13 cellular contexts compared by ENCODE assay signal in genomic region chr16:73298562-73298961, GRCh38.
A peak's percentile ranks its signal among the peaks of the same experiment; 100 is the strongest.
DNase-seq lines count a peak whose midpoint lies in the region; ATAC-seq, FAIRE-seq and TF ChIP-seq lines count a peak whose summit lies in the region.
"Had no signal": no experiment of that assay in that cellular context is flagged by ENCODE, and none has a peak within 500 bp of the region (broad histone marks: within the 10 kb centered on the region; RNA-seq: fewer than 3 reads in every experiment).

No MANE protein-coding gene starts in this region.

- intact Hi-C loops in activated T-helper 1 cell treated with anti-CD3 and anti-CD28 coated beads, Interleukin-12 subunit alpha, Interleukin-12 subunit beta, Interleukin-2, Interleukin-4 antibody, amounts not matched to agents 30 ng/mL and 10 ng/mL and 1 ng/mL, durations not matched to agents 14 hours and 24 hours and 36 hours (cut with micrococcal nuclease) = no loop called here

- no peak for FAIRE-seq in GM12892 (lab: Jason Lieb, UNC)

- TF ChIP-seq POLR2A in GM12892 (IDR thresholded peaks at IDR 0.05; ENCODE audit: low read depth, low read length) = no peak

- ATAC-seq in HG02852 (IDR thresholded peaks at IDR 0.05; ENCODE audit: unreplicated experiment) = peak; percentile 59
- ATAC-seq: activated T-cell treated with anti-CD3 and anti-CD28 coated beads, Interleukin-2, amount 50 U/mL, for 4 hours; natural killer cell treated with Interleukin-12 subunit alpha and Interleukin-12 subunit beta and Interleukin-15 and Interleukin-18, amount 100 ng/mL, for 72 hours had no signal

- H3K27ac ChIP-seq in substantia nigra (ENCODE audit: low read depth, low read length, poor library complexity, severe bottlenecking) = no peak overlapping the region

- no peak overlapping the region for H3K4me3 Mint-ChIP-seq in activated T-helper 1 cell treated with anti-CD3 and anti-CD28 coated beads, Interleukin-12 subunit alpha, Interleukin-12 subunit beta, Interleukin-2, Interleukin-4 antibody, amounts not matched to agents 30 ng/mL and 10 ng/mL and 1 ng/mL, durations not matched to agents 14 hours and 24 hours and 36 hours
- no peak overlapping the region for H3K4me3 Mint-ChIP-seq in osteocyte (ENCODE audit: unreplicated experiment)
- H3K4me3 Mint-ChIP-seq: activated B cell treated with CpG ODN at 0.5 μM for 24 hours; activated T-cell treated with anti-CD3 and anti-CD28 coated beads, Interleukin-2, amount 50 U/mL, for 4 hours; natural killer cell treated with Interleukin-12 subunit alpha and Interleukin-12 subunit beta and Interleukin-15 and Interleukin-18, amount 100 ng/mL, for 72 hours had no signal

- H3K9me3 Mint-ChIP-seq in activated T-helper 1 cell treated with anti-CD3 and anti-CD28 coated beads, Interleukin-12 subunit alpha, Interleukin-12 subunit beta, Interleukin-2, Interleukin-4 antibody, amounts not matched to agents 30 ng/mL and 10 ng/mL and 1 ng/mL, durations not matched to agents 14 hours and 24 hours and 36 hours = no peaks in the 10 kb centered on the region
- no peaks in the 10 kb centered on the region for H3K9me3 Mint-ChIP-seq in osteocyte (ENCODE audit: unreplicated experiment)
- H3K9me3 Mint-ChIP-seq: activated B cell treated with CpG ODN at 0.5 μM for 24 hours; activated T-cell treated with anti-CD3 and anti-CD28 coated beads, Interleukin-2, amount 50 U/mL, for 4 hours; natural killer cell treated with Interleukin-12 subunit alpha and Interleukin-12 subunit beta and Interleukin-15 and Interleukin-18, amount 100 ng/mL, for 72 hours had no signal

- DNase-seq in Daoy (ENCODE audit: low read depth) = peak; percentile 71
- peak; percentile 3 for DNase-seq in activated T-helper 1 cell treated with anti-CD3 and anti-CD28 coated beads, Interleukin-12 subunit alpha, Interleukin-12 subunit beta, Interleukin-2, Interleukin-4 antibody, amounts not matched to agents 30 ng/mL and 10 ng/mL and 1 ng/mL, durations not matched to agents 14 hours and 24 hours and 36 hours (ENCODE audit: low spot score)
- peak; percentile 80 for DNase-seq in islet precursor cell
- no peak for DNase-seq in substantia nigra (lab: John Stamatoyannopoulos, UW)
- DNase-seq in NCI-H82 treated with DMSO at 0.1 percent for 48 hours (lab: John Stamatoyannopoulos, UW; ENCODE audit: unreplicated experiment) = no peak
- no peak for DNase-seq in osteocyte (ENCODE audit: extremely low spot score, unreplicated experiment)
- DNase-seq in GM12892 (ENCODE audit: insufficient read length) = no peak
- DNase-seq: activated B cell treated with CpG ODN at 0.5 μM for 24 hours; activated T-cell treated with anti-CD3 and anti-CD28 coated beads, Interleukin-2, amount 50 U/mL, for 4 hours; NCI-H510A treated with DMSO at 0.1 percent for 48 hours; SHP77 treated with DMSO at 0.1 percent for 48 hours had no signal

- H3K36me3 Mint-ChIP-seq in activated T-helper 1 cell treated with anti-CD3 and anti-CD28 coated beads, Interleukin-12 subunit alpha, Interleukin-12 subunit beta, Interleukin-2, Interleukin-4 antibody, amounts not matched to agents 30 ng/mL and 10 ng/mL and 1 ng/mL, durations not matched to agents 14 hours and 24 hours and 36 hours (ENCODE audit: low read depth) = no peaks in the 10 kb centered on the region
- H3K36me3 Mint-ChIP-seq in osteocyte (ENCODE audit: unreplicated experiment) = no peaks in the 10 kb centered on the region
- H3K36me3 Mint-ChIP-seq: natural killer cell treated with Interleukin-12 subunit alpha and Interleukin-12 subunit beta and Interleukin-15 and Interleukin-18, amount 100 ng/mL, for 72 hours had no signal

- no peak overlapping the region for H3K27ac Mint-ChIP-seq in activated T-helper 1 cell treated with anti-CD3 and anti-CD28 coated beads, Interleukin-12 subunit alpha, Interleukin-12 subunit beta, Interleukin-2, Interleukin-4 antibody, amounts not matched to agents 30 ng/mL and 10 ng/mL and 1 ng/mL, durations not matched to agents 14 hours and 24 hours and 36 hours
- no peak overlapping the region for H3K27ac Mint-ChIP-seq in osteocyte (ENCODE audit: unreplicated experiment)
- H3K27ac Mint-ChIP-seq: activated B cell treated with CpG ODN at 0.5 μM for 24 hours; natural killer cell treated with Interleukin-12 subunit alpha and Interleukin-12 subunit beta and Interleukin-15 and Interleukin-18, amount 100 ng/mL, for 72 hours had no signal

- no peak for TF ChIP-seq CTCF in osteocyte (IDR thresholded peaks at IDR 0.05)

- peaks cover 10% of the 10 kb centered on the region for H3K4me1 Mint-ChIP-seq in activated T-helper 1 cell treated with anti-CD3 and anti-CD28 coated beads, Interleukin-12 subunit alpha, Interleukin-12 subunit beta, Interleukin-2, Interleukin-4 antibody, amounts not matched to agents 30 ng/mL and 10 ng/mL and 1 ng/mL, durations not matched to agents 14 hours and 24 hours and 36 hours (ENCODE audit: low read depth)
- H3K4me1 Mint-ChIP-seq in osteocyte (ENCODE audit: unreplicated experiment) = peaks cover 3% of the 10 kb centered on the region
- H3K4me1 Mint-ChIP-seq: activated B cell treated with CpG ODN at 0.5 μM for 24 hours had no signal

- H3K27me3 Mint-ChIP-seq in activated T-helper 1 cell treated with anti-CD3 and anti-CD28 coated beads, Interleukin-12 subunit alpha, Interleukin-12 subunit beta, Interleukin-2, Interleukin-4 antibody, amounts not matched to agents 30 ng/mL and 10 ng/mL and 1 ng/mL, durations not matched to agents 14 hours and 24 hours and 36 hours (ENCODE audit: insufficient read depth) = no peaks in the 10 kb centered on the region
- peaks cover 9% of the 10 kb centered on the region for H3K27me3 Mint-ChIP-seq in osteocyte (ENCODE audit: unreplicated experiment)
- H3K27me3 Mint-ChIP-seq: activated B cell treated with CpG ODN at 0.5 μM for 24 hours; natural killer cell treated with Interleukin-12 subunit alpha and Interleukin-12 subunit beta and Interleukin-15 and Interleukin-18, amount 100 ng/mL, for 72 hours had no signal

Comparison
In these comparisons a context has a peak if more than half of its experiments do, and no peak if none do; other contexts are left out.
1. DNase-seq: peak in Daoy (single experiment), activated T-helper 1 cell treated with anti-CD3 and anti-CD28 coated beads, Interleukin-12 subunit alpha, Interleukin-12 subunit beta, Interleukin-2, Interleukin-4 antibody, amounts not matched to agents 30 ng/mL and 10 ng/mL and 1 ng/mL, durations not matched to agents 14 hours and 24 hours and 36 hours (single experiment) and islet precursor cell (single experiment); none in substantia nigra (0 of 49), NCI-H82 treated with DMSO at 0.1 percent for 48 hours (single experiment), osteocyte (single experiment) and GM12892 (single experiment).